In the genomic region with DNA sequence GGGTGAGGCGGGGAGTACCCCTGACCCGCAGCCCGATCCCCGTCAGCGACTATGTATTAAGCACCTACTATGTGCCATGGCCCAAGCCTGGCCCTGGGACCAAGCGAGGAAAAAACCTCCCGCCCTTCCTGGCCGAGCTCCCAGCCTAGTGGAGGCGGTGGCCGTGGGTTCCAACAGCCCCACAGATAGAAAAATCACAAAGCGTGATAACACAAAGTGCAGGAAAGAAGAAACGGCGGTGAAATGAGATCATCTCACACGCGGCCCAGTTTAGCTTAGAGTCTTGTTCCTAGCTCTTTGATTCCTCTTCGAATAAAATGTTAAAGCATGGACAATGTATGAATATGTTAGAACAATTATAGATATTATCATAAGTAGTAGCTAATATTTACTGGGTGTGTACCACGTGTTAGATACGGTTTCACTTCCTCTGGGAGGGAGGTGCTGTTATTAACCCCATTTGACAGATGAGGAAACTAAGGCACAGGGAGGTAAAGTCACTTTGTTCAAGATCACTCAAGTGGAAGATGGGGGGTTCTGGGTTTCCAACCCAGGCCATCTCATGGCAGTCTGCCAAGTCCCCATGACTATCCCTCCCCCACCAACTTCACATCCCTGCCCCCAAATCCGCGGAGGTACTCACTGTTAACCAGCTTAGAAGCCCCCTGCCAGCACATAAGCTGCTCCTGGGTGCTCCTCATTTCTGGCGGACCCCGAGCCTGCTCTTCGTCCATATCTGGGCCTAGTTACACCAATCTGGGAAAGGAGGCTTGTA, we compare ENCODE assay signal across 10 cellular contexts. TPM values are rescaled to one million over a fixed set of nuclear protein-coding genes. Genes with fewer than 3 reads are reported as not detected.
DNase-seq lines count a peak whose midpoint lies in the region; ATAC-seq and TF ChIP-seq lines count a peak whose summit lies in the region.
"Had no signal": no experiment of that assay in that cellular context is flagged by ENCODE, and none has a peak within 500 bp of the region (broad histone marks: within the 10 kb centered on the region; RNA-seq: fewer than 3 reads in every experiment).

No MANE protein-coding gene starts in this region.

- H2AFZ ChIP-seq in SU-DHL-6 (ENCODE audit: low read depth, low read length, severe bottlenecking): peak overlapping the region; percentile 89

- no peak for DNase-seq in activated CD8-positive, alpha-beta memory T cell treated with anti-CD3 and anti-CD28 coated beads, Interleukin-2, amount 10 ng/mL, durations not matched to agents 7 days and 5 days
- no peak for DNase-seq in activated CD8-positive, alpha-beta memory T cell treated with anti-CD3 and anti-CD28 coated beads, Interleukin-2, amount 50 U/mL, for 4 hours
- no peak for DNase-seq in iPS DF 6.9 (ENCODE audit: low read depth, low spot score)
- DNase-seq in AG20443 (ENCODE audit: low spot score): no peak
- no peak for DNase-seq in NCI-H1092 treated with DMSO at 0.1 percent for 48 hours (lab: John Stamatoyannopoulos, UW)
- DNase-seq in NCI-H2081 treated with DMSO at 0.1 percent for 48 hours (lab: John Stamatoyannopoulos, UW): no peak

- H3K9ac ChIP-seq in SU-DHL-6 (ENCODE audit: low read length): peak overlapping the region; percentile 44; the same call in 1 of the 2 replicates

- peak overlapping the region; percentile 72 for H3K4me3 Mint-ChIP-seq in activated CD8-positive, alpha-beta memory T cell treated with anti-CD3 and anti-CD28 coated beads, Interleukin-2, amount 10 ng/mL, durations not matched to agents 7 days and 5 days

- H3K9me3 ChIP-seq in SU-DHL-6 (ENCODE audit: insufficient read depth, low read length) (no peaks in the 10 kb centered on the region), iPS DF 6.9 (ENCODE audit: control insufficient read depth, insufficient read depth, low read length) (no peaks in the 10 kb centered on the region), thymus (ENCODE audit: control insufficient read depth) (no peaks in the 10 kb centered on the region)

- peak overlapping the region; percentile 47 for H3K4me3 ChIP-seq in SU-DHL-6 (ENCODE audit: insufficient read depth, low read length, poor library complexity, severe bottlenecking)
- H3K4me3 ChIP-seq in iPS DF 6.9 (ENCODE audit: low read length): peak overlapping the region; percentile 71; the same call in 1 of the 2 replicates
- H3K4me3 ChIP-seq in thymus (ENCODE audit: low read length): peak overlapping the region; percentile 6

- H3F3A ChIP-seq in SU-DHL-6 (ENCODE audit: insufficient read depth): peaks cover 7% of the 10 kb centered on the region

- H3K36me3 ChIP-seq in SU-DHL-6 (ENCODE audit: low read length) (no peaks in the 10 kb centered on the region), iPS DF 6.9 (ENCODE audit: control insufficient read depth, insufficient read depth, low read length) (no peaks in the 10 kb centered on the region), thymus (ENCODE audit: control insufficient read depth, insufficient read depth) (no peaks in the 10 kb centered on the region)

- H3K9me2 ChIP-seq in SU-DHL-6 (replicated peaks; ENCODE audit: insufficient read depth, low read length): no peaks in the 10 kb centered on the region

- H3K9me3 Mint-ChIP-seq in activated CD8-positive, alpha-beta memory T cell treated with anti-CD3 and anti-CD28 coated beads, Interleukin-2, amount 10 ng/mL, durations not matched to agents 7 days and 5 days (ENCODE audit: low read depth): no peaks in the 10 kb centered on the region

- H3K4me1 ChIP-seq in iPS DF 6.9 (ENCODE audit: control insufficient read depth, insufficient read depth, low read length) (peaks cover 12% of the 10 kb centered on the region), thymus (ENCODE audit: control insufficient read depth, insufficient read depth, low read length) (peaks cover 7% of the 10 kb centered on the region)

- H3K79me2 ChIP-seq in SU-DHL-6 (ENCODE audit: insufficient read depth, low read length): no peaks in the 10 kb centered on the region

- no CpG with 5 or more reads among the region's 23 CpGs for WGBS in iPS DF 6.9 (ENCODE audit: insufficient coverage, insufficient read length)
- 12% methylated on average over 23 of the region's 23 CpGs for WGBS in thymus

- H3K27ac Mint-ChIP-seq in activated CD8-positive, alpha-beta memory T cell treated with anti-CD3 and anti-CD28 coated beads, Interleukin-2, amount 10 ng/mL, durations not matched to agents 7 days and 5 days: peak overlapping the region; percentile 54

- ATAC-seq in activated CD8-positive, alpha-beta memory T cell treated with anti-CD3 and anti-CD28 coated beads, Interleukin-2, amount 10 ng/mL, durations not matched to agents 7 days and 5 days: peak; percentile 1

- H3K4me1 Mint-ChIP-seq in activated CD8-positive, alpha-beta memory T cell treated with anti-CD3 and anti-CD28 coated beads, Interleukin-2, amount 10 ng/mL, durations not matched to agents 7 days and 5 days: peaks cover 25% of the 10 kb centered on the region

- H3K4me2 ChIP-seq in SU-DHL-6 (ENCODE audit: low read depth, low read length, poor library complexity, severe bottlenecking): peak overlapping the region; percentile 70

- H3K27me3 Mint-ChIP-seq in activated CD8-positive, alpha-beta memory T cell treated with anti-CD3 and anti-CD28 coated beads, Interleukin-2, amount 10 ng/mL, durations not matched to agents 7 days and 5 days: peaks cover 30% of the 10 kb centered on the region

- no peak for TF ChIP-seq CTCF in SU-DHL-6 (IDR thresholded peaks at IDR 0.05; ENCODE audit: insufficient read depth, low read length, poor library complexity, severe bottlenecking)

- no peaks in the 10 kb centered on the region for H3K36me3 Mint-ChIP-seq in activated CD8-positive, alpha-beta memory T cell treated with anti-CD3 and anti-CD28 coated beads, Interleukin-2, amount 10 ng/mL, durations not matched to agents 7 days and 5 days

- no peaks in the 10 kb centered on the region for H3K27me3 ChIP-seq in SU-DHL-6 (ENCODE audit: low read length)
- no peaks in the 10 kb centered on the region for H3K27me3 ChIP-seq in iPS DF 6.9 (ENCODE audit: control insufficient read depth, insufficient read depth, low read length)
- peaks cover 24% of the 10 kb centered on the region for H3K27me3 ChIP-seq in thymus (ENCODE audit: control insufficient read depth, insufficient read depth)

- CTCF ChIA-PET in activated CD8-positive, alpha-beta memory T cell treated with anti-CD3 and anti-CD28 coated beads, Interleukin-2, amount 10 ng/mL, durations not matched to agents 7 days and 5 days (lab: Charles Lee): interaction anchor here (0.5 to 7.1 kb wide), 38 partner anchors 8 to 838 kb away, joined by 3 to 90 read pairs (median 4); a partner anchor contains a TSS

- no peaks in the 10 kb centered on the region for H4K20me1 ChIP-seq in SU-DHL-6 (ENCODE audit: low read depth, low read length)

- H3K27ac ChIP-seq in SU-DHL-6 (ENCODE audit: low read depth, low read length) (peak overlapping the region; percentile 60), iPS DF 6.9 (ENCODE audit: low read length) (no peak overlapping the region), thymus (ENCODE audit: low read depth) (no peak overlapping the region)

RNA-seq across cellular contexts. Expression of a gene that starts 1.2 kb away (rescaled TPM):
- total RNA-seq in activated CD8-positive, alpha-beta memory T cell treated with anti-CD3 and anti-CD28 coated beads, Interleukin-2, amount 10 ng/mL, durations not matched to agents 7 days and 5 days: 1 to 10 TPM; 1.1 to 1.9 TPM
- polyA plus RNA-seq in thymus: 1.9 TPM
- total RNA-seq: SK-MEL-5 had no signal

RNA-seq across cellular contexts. Expression of a gene that starts 3.2 kb away (rescaled TPM):
- total RNA-seq in activated CD8-positive, alpha-beta memory T cell treated with anti-CD3 and anti-CD28 coated beads, Interleukin-2, amount 10 ng/mL, durations not matched to agents 7 days and 5 days: under 1 TPM in 1 of 2 experiments, not detected in 1; 0.61 TPM
- 17.1 TPM for polyA plus RNA-seq in thymus
- total RNA-seq: Daoy, SK-MEL-5 had no signal

RNA-seq across cellular contexts. Expression of a gene that starts 7.0 kb away (rescaled TPM):
- total RNA-seq in activated CD8-positive, alpha-beta memory T cell treated with anti-CD3 and anti-CD28 coated beads, Interleukin-2, amount 10 ng/mL, durations not matched to agents 7 days and 5 days: not detected
- 9.8 TPM for polyA plus RNA-seq in thymus
- total RNA-seq: Daoy had no signal

RNA-seq across cellular contexts. Expression of a gene that starts 12.7 kb away (rescaled TPM):
- total RNA-seq in activated CD8-positive, alpha-beta memory T cell treated with anti-CD3 and anti-CD28 coated beads, Interleukin-2, amount 10 ng/mL, durations not matched to agents 7 days and 5 days: 100 to 1,000 TPM; 262 to 354 TPM
- polyA plus RNA-seq in thymus: 136 TPM

RNA-seq across cellular contexts. Expression of a gene that starts 26.2 kb away (rescaled TPM):
- total RNA-seq in activated CD8-positive, alpha-beta memory T cell treated with anti-CD3 and anti-CD28 coated beads, Interleukin-2, amount 10 ng/mL, durations not matched to agents 7 days and 5 days: not detected
- polyA plus RNA-seq in thymus: 175 TPM
- total RNA-seq: Daoy, SK-MEL-5 had no signal

Comparison
In these comparisons a context has a peak if more than half of its experiments do, and no peak if none do; other contexts are left out.
1. H3K4me3 ChIP-seq: peak in every context shown above with its lines; median percentile 71 in iPS DF 6.9; 47 in SU-DHL-6; 6 in thymus.